In the genomic region with DNA sequence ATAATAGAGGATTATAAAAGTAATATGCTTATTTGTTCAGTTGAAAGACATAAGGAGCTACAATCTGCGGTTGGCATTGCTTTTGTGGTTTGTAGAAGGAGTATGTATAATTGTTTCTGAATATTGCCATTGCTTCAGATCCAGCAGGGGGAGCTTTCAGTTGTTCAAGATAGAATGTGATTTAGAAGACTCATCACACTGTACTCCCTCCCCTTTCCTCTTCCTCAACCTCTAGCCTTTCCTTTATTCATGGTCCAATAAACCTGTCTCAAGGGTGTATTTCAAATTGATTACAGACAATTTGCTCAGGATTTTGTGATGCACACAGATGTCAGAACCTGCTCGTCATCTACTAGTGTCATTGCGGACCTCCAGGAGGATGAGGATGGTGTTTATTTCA, we compare ENCODE assay signal across 8 cellular contexts. TPM values are rescaled to one million over a fixed set of nuclear protein-coding genes. Genes with fewer than 3 reads are reported as not detected.
A peak's percentile ranks its signal among the peaks of the same experiment; 100 is the strongest.
DNase-seq lines count a peak whose midpoint lies in the region; ATAC-seq lines count a peak whose summit lies in the region.

No MANE protein-coding gene starts in this region.

- ATAC-seq in activated T-cell treated with anti-CD3 and anti-CD28 coated beads, Interleukin-2, amount 50 U/mL, for 72 hours (replicated peaks in 1 of 2): peak; percentile 61 to 62
- ATAC-seq in GM21515 (IDR thresholded peaks at IDR 0.05; ENCODE audit: unreplicated experiment): peak; percentile 80

- H3K36me3 Mint-ChIP-seq in activated T-cell treated with anti-CD3 and anti-CD28 coated beads, Interleukin-2, amount 50 U/mL, for 72 hours (ENCODE audit: insufficient read depth in 2 of 2): peaks cover 1 to 16% of the 10 kb centered on the region in 2 donors

- H3K27ac Mint-ChIP-seq in activated T-cell treated with anti-CD3 and anti-CD28 coated beads, Interleukin-2, amount 50 U/mL, for 72 hours: no peak overlapping the region

- H3K4me1 Mint-ChIP-seq in activated T-cell treated with anti-CD3 and anti-CD28 coated beads, Interleukin-2, amount 50 U/mL, for 72 hours (ENCODE audit: low read depth): peaks cover 11% of the 10 kb centered on the region

- H3K9me3 Mint-ChIP-seq in activated T-cell treated with anti-CD3 and anti-CD28 coated beads, Interleukin-2, amount 50 U/mL, for 72 hours: no peaks in the 10 kb centered on the region

- no peak overlapping the region for H3K9ac ChIP-seq in NT2/D1 (ENCODE audit: insufficient read length, low read depth)

- no peak overlapping the region for H3K4me3 ChIP-seq in NT2/D1 (ENCODE audit: insufficient read length, low read depth)

- no peak overlapping the region for H3K4me3 Mint-ChIP-seq in activated T-cell treated with anti-CD3 and anti-CD28 coated beads, Interleukin-2, amount 50 U/mL, for 72 hours

- no peaks in the 10 kb centered on the region for H3K27me3 ChIP-seq in NT2/D1 (ENCODE audit: insufficient read depth, insufficient read length)

- H3K27me3 Mint-ChIP-seq in activated T-cell treated with anti-CD3 and anti-CD28 coated beads, Interleukin-2, amount 50 U/mL, for 72 hours (ENCODE audit: low read depth): no peaks in the 10 kb centered on the region

- no peaks in the 10 kb centered on the region for H3K4me1 ChIP-seq in NT2/D1 (ENCODE audit: insufficient read depth, insufficient read length)

- peaks cover 35% of the 10 kb centered on the region for H3K36me3 ChIP-seq in NT2/D1 (ENCODE audit: insufficient read depth, insufficient read length, low read length)

- H3K9me3 ChIP-seq in NT2/D1 (ENCODE audit: insufficient read depth, low read length): no peaks in the 10 kb centered on the region

- DNase-seq in activated T-cell treated with anti-CD3 and anti-CD28 coated beads, Interleukin-2, amount 50 U/mL, for 72 hours: peak; percentile 7 to 14
- no peak for DNase-seq in activated T-cell treated with anti-CD3 and anti-CD28 coated beads, Interleukin-2, amount 50 U/mL, for 1 hour
- DNase-seq in HPDE6-E6E7 (ENCODE audit: extremely low spot score) (peak; percentile 28), NT2/D1 (ENCODE audit: low read depth, low spot score) (peak; percentile 5), cerebellar cortex (ENCODE audit: low spot score) (peak; percentile 39), midbrain (lab: John Stamatoyannopoulos, UW) (peak; percentile 27), KG1 (lab: John Stamatoyannopoulos, UW) (no peak)

RNA-seq across cellular contexts. Expression of gene PRMT3, which starts 9.8 kb away (rescaled TPM):
- total RNA-seq in activated T-cell treated with anti-CD3 and anti-CD28 coated beads, Interleukin-2, amount 50 U/mL, for 72 hours: 10 to 100 TPM; 28.8 to 35.5 TPM

RNA-seq across cellular contexts. Expression of gene HTATIP2, which starts 33.8 kb away (rescaled TPM):
- total RNA-seq in activated T-cell treated with anti-CD3 and anti-CD28 coated beads, Interleukin-2, amount 50 U/mL, for 72 hours: 10 to 100 TPM; 75.0 to 82.4 TPM

Comparison
In these comparisons a context has a peak if more than half of its experiments do, and no peak if none do; other contexts are left out.
1. DNase-seq: peak in activated T-cell treated with anti-CD3 and anti-CD28 coated beads, Interleukin-2, amount 50 U/mL, for 72 hours (2 of 2), HPDE6-E6E7 (single experiment), NT2/D1 (single experiment), cerebellar cortex (single experiment) and midbrain (single experiment); none in activated T-cell treated with anti-CD3 and anti-CD28 coated beads, Interleukin-2, amount 50 U/mL, for 1 hour (single experiment) and KG1 (single experiment).